12 cellular contexts compared by ENCODE assay signal in the genomic region with DNA sequence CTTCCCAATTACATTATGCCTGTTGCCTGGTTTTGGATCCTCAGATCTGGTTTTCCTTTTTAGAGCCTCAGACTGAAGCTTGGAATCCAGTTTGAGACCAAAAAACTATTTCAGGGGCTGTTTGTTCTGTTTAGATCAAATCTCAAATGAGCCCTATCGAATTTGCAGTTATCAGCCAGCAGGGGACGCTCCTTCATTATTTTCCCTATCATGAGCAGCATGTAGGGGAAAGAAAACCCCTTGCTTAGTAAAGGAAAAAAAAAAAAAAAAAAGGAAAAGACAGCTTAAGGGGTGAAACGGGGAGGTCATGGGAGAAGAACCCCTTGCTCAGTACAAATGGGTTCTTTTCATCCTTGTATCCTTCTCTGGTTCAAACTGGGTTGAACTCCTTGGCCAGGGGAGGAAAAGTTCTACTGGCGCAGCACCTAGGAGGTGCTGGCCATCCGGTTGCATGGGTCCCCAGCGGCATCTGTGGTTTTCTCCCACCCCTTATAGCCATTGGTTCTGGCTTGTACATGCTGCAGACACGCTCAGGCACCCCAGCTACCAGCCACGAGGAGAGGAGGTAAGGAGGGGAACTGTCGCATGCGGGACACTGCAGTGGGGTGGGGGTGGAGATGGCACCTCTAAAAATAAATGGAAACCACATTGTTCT.
A peak's percentile ranks its signal among the peaks of the same experiment; 100 is the strongest.
DNase-seq lines count a peak whose midpoint lies in the region; ATAC-seq and TF ChIP-seq lines count a peak whose summit lies in the region.
"Had no signal": no experiment of that assay in that cellular context is flagged by ENCODE, and none has a peak within 500 bp of the region (broad histone marks: within the 10 kb centered on the region; RNA-seq: fewer than 3 reads in every experiment).

No MANE protein-coding gene starts in this region.

- no peaks in the 10 kb centered on the region for H3K27me3 Mint-ChIP-seq in stimulated activated memory B cell treated with anti-CD40 and anti-IgM and Interleukin-4, amounts not matched to agents 10 μg/mL and 1 μg/mL and 100 μg/mL, for 72 hours

- H3K4me1 Mint-ChIP-seq in stimulated activated memory B cell treated with anti-CD40 and anti-IgM and Interleukin-4, amounts not matched to agents 10 μg/mL and 1 μg/mL and 100 μg/mL, for 72 hours, result no peaks in the 10 kb centered on the region

- no peak overlapping the region for H3K27ac ChIP-seq in OCI-LY1 (ENCODE audit: low read depth, low read length, poor library complexity, severe bottlenecking)

- H3K4me1 ChIP-seq in OCI-LY1 (ENCODE audit: insufficient read depth, low read length, severe bottlenecking), result peaks cover 7% of the 10 kb centered on the region

- DNase-seq in AG20443 (ENCODE audit: low spot score), result peak; percentile 4
- DNase-seq in H7, result peak; percentile 13
- peak; percentile 16 for DNase-seq in foreskin melanocyte
- no peak for DNase-seq in mucosa of gallbladder (ENCODE audit: low spot score)
- DNase-seq: NCI-H1417 treated with DMSO at 0.1 percent for 48 hours; stimulated activated CD4-positive, alpha-beta T cell treated with anti-CD3 and anti-CD28 coated beads, Interleukin-1b, Interleukin-23, amount 100 ng/mL, for 48 hours had no signal

- ATAC-seq in HG02973 (IDR thresholded peaks at IDR 0.05; ENCODE audit: unreplicated experiment) (no peak), GM18511 (IDR thresholded peaks at IDR 0.05; ENCODE audit: unreplicated experiment) (no peak)
- ATAC-seq in stimulated activated memory B cell treated with anti-CD40 and anti-IgM and Interleukin-4, amounts not matched to agents 10 μg/mL and 1 μg/mL and 100 μg/mL, for 72 hours, result no peak
- ATAC-seq: activated CD4-positive, CD25-positive, alpha-beta regulatory T cell treated with anti-CD3 and anti-CD28 coated beads, Interleukin-2, amount 50 U/mL, for 24 hours; left lobe of liver had no signal

- no peaks in the 10 kb centered on the region for H3F3A ChIP-seq in OCI-LY1 (ENCODE audit: insufficient read depth, low read length)

- H3K36me3 ChIP-seq in H7 (replicated peaks; ENCODE audit: control insufficient read depth, insufficient read depth, low read length) (no peaks in the 10 kb centered on the region), OCI-LY1 (ENCODE audit: insufficient read depth, low read length) (no peaks in the 10 kb centered on the region)

- no peak overlapping the region for H3K4me3 Mint-ChIP-seq in stimulated activated memory B cell treated with anti-CD40 and anti-IgM and Interleukin-4, amounts not matched to agents 10 μg/mL and 1 μg/mL and 100 μg/mL, for 72 hours

- no peaks in the 10 kb centered on the region for H3K9me3 Mint-ChIP-seq in stimulated activated memory B cell treated with anti-CD40 and anti-IgM and Interleukin-4, amounts not matched to agents 10 μg/mL and 1 μg/mL and 100 μg/mL, for 72 hours

- H3K9me3 ChIP-seq in OCI-LY1 (ENCODE audit: low read length), result no peaks in the 10 kb centered on the region

- H3K9ac ChIP-seq in OCI-LY1 (ENCODE audit: low read length), result no peak overlapping the region; the same call in 1 of the 2 replicates

- no peak overlapping the region for H3K27ac Mint-ChIP-seq in stimulated activated memory B cell treated with anti-CD40 and anti-IgM and Interleukin-4, amounts not matched to agents 10 μg/mL and 1 μg/mL and 100 μg/mL, for 72 hours

- H3K4me3 ChIP-seq in H7 (ENCODE audit: insufficient read depth, low read depth, low read length) (no peak overlapping the region), OCI-LY1 (ENCODE audit: low read depth, low read length, poor library complexity, severe bottlenecking) (peak overlapping the region; percentile 36)

- no peaks in the 10 kb centered on the region for H3K79me2 ChIP-seq in OCI-LY1 (ENCODE audit: insufficient read depth, low read length)

- no peaks in the 10 kb centered on the region for H4K20me1 ChIP-seq in OCI-LY1 (ENCODE audit: insufficient read depth, low read length)

- no peaks in the 10 kb centered on the region for H3K36me3 Mint-ChIP-seq in stimulated activated memory B cell treated with anti-CD40 and anti-IgM and Interleukin-4, amounts not matched to agents 10 μg/mL and 1 μg/mL and 100 μg/mL, for 72 hours

- TF ChIP-seq CTCF in OCI-LY1 (IDR thresholded peaks at IDR 0.05; ENCODE audit: low read length), result peak; percentile 87

- H2AFZ ChIP-seq in OCI-LY1 (ENCODE audit: low read length), result 0 out of 2 replicates have a peak overlapping the region, but pooled peaks have one; percentile 30

- H3K4me2 ChIP-seq in OCI-LY1 (ENCODE audit: low read length), result peak overlapping the region; percentile 62

- no peaks in the 10 kb centered on the region; the same call in 1 of the 2 replicates for H3K27me3 ChIP-seq in H7 (ENCODE audit: control insufficient read depth, insufficient read depth, low read length)
- no peaks in the 10 kb centered on the region for H3K27me3 ChIP-seq in OCI-LY1 (ENCODE audit: insufficient read depth, low read length)

- no peaks in the 10 kb centered on the region for H3K9me2 ChIP-seq in OCI-LY1 (ENCODE audit: low read depth, low read length)
